Comparison of ENCODE assay signal across 18 cellular contexts in the genomic region with DNA sequence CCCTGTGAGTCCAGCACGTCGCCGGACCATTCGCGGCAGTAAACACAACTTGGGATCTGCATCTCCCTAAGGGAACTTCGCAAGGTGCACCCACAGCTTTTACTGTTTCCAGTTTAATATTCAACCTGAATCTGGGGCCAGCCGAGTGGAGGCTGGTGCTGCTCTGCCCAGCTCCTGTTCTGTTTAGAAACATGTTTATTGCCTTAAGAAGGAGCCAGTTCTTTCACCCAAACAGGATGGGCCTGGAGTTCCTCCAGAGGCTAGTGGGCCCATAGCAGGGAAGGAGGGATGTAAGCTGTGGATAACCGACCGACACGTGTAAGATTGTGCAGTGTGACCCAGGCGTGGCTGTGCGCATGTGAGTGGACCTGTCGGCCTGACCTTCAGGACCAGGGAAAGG. TPM values are rescaled to one million over a fixed set of nuclear protein-coding genes. Genes with fewer than 3 reads are reported as not detected.
DNase-seq lines count a peak whose midpoint lies in the region; ATAC-seq, FAIRE-seq and TF ChIP-seq lines count a peak whose summit lies in the region.
"Had no signal": no experiment of that assay in that cellular context is flagged by ENCODE, and none has a peak within 500 bp of the region (broad histone marks: within the 10 kb centered on the region; RNA-seq: fewer than 3 reads in every experiment).

No MANE protein-coding gene starts in this region.

- peaks cover 3% of the 10 kb centered on the region for H3K4me1 Mint-ChIP-seq in neural progenitor cell

- H3F3A ChIP-seq in neural progenitor cell (ENCODE audit: low read depth), result no peaks in the 10 kb centered on the region

- H3K27ac Mint-ChIP-seq in neural progenitor cell, result no peak overlapping the region
- H3K27ac Mint-ChIP-seq: CD4-positive, alpha-beta memory T cell had no signal

- no peaks in the 10 kb centered on the region for H3K9me3 Mint-ChIP-seq in neural progenitor cell
- H3K9me3 Mint-ChIP-seq: CD4-positive, alpha-beta memory T cell had no signal

- TF ChIP-seq POLR2A in transverse colon (IDR thresholded peaks at IDR 0.05) (no peak), GM12892 (IDR thresholded peaks at IDR 0.05; ENCODE audit: low read depth, low read length) (no peak)

- H3K9ac ChIP-seq in neural progenitor cell, result peak overlapping the region; percentile 20
- H3K9ac ChIP-seq: GM23248 had no signal

- H3K27ac ChIP-seq in RWPE1 (peak overlapping the region; percentile 8; the same call in 1 of the 2 replicates), neural progenitor cell (no peak overlapping the region), transverse colon (peak overlapping the region in 3 of 4 donors; percentile 15 to 50 (median 29))
- H3K27ac ChIP-seq: 22Rv1, A549, C4-2B, GM23248, HL-60 had no signal

- no peaks in the 10 kb centered on the region for H4K20me1 ChIP-seq in neural progenitor cell (ENCODE audit: low read depth)

- H3K27me3 ChIP-seq in neural progenitor cell, result no peaks in the 10 kb centered on the region
- H3K27me3 ChIP-seq in transverse colon, result no peaks in the 10 kb centered on the region

- no peak overlapping the region for H3K4me3 Mint-ChIP-seq in neural progenitor cell
- H3K4me3 Mint-ChIP-seq: CD4-positive, alpha-beta memory T cell had no signal

- intact Hi-C loops in transverse colon (cut with DNase I; ENCODE audit: low total_unique reads), result no loop called here

- no peak for FAIRE-seq in GM12892 (lab: Jason Lieb, UNC)
- no peak for FAIRE-seq in GM19239 (lab: Jason Lieb, UNC)
- FAIRE-seq: A549 had no signal

- H2AFZ ChIP-seq in neural progenitor cell (replicated peaks), result no peak overlapping the region
- H2AFZ ChIP-seq: GM23248 had no signal

- H3K36me3 ChIP-seq in neural progenitor cell (no peaks in the 10 kb centered on the region), transverse colon (no peaks in the 10 kb centered on the region)

- no peak overlapping the region for H3K4me3 ChIP-seq in neural progenitor cell
- no peak overlapping the region for H3K4me3 ChIP-seq in transverse colon
- H3K4me3 ChIP-seq: A549, GM23248, HAP-1 had no signal

- peaks cover 6% of the 10 kb centered on the region for H3K27me3 Mint-ChIP-seq in neural progenitor cell (ENCODE audit: insufficient read depth, low read depth)
- H3K27me3 Mint-ChIP-seq: CD4-positive, alpha-beta memory T cell had no signal

- POLR2A ChIA-PET in RWPE1 (lab: Yijun Ruan, JAX; ENCODE audit: low non-redundant PET), result no interaction called here

- H3K4me2 ChIP-seq in neural progenitor cell, result no peak overlapping the region
- H3K4me2 ChIP-seq: A549 had no signal

- in situ Hi-C loops in transverse colon (cut with MboI; ENCODE audit: low pct_ligation_motif_present in 1 of 4, low pct_unique_long_range_greater_than_20kb in 1 of 4, low sequenced_read_pairs in 3 of 4), result loop anchor here (10.0 to 25.0 kb wide), 4 partner anchors 57 to 330 kb away; a partner anchor contains a TSS

- no peaks in the 10 kb centered on the region for H3K79me2 ChIP-seq in neural progenitor cell (ENCODE audit: low read depth)

- peak; percentile 32 for ATAC-seq in left lobe of liver
- ATAC-seq: A549 had no signal

- no peak for TF ChIP-seq CTCF in RWPE1 (conservative IDR thresholded peaks at IDR 0.05; ENCODE audit: low read depth)
- no peak for TF ChIP-seq CTCF in neural progenitor cell (IDR thresholded peaks at IDR 0.05)
- TF ChIP-seq CTCF in transverse colon (IDR thresholded peaks at IDR 0.05), result no peak

- DNase-seq in RWPE1 (ENCODE audit: low spot score) (no peak), left lobe of liver (ENCODE audit: low spot score) (no peak), neural progenitor cell (ENCODE audit: low spot score) (no peak), transverse colon (peak; percentile 37), GM12892 (ENCODE audit: insufficient read length) (no peak), NCI-H2029 treated with DMSO at 0.1 percent for 48 hours (lab: John Stamatoyannopoulos, UW) (no peak), GM19239 (ENCODE audit: insufficient read length, low spot score) (no peak)
- DNase-seq: AML-193, DMS79 treated with DMSO at 0.1 percent for 48 hours, GF-D8, GM23248 had no signal

- no peak for TF ChIP-seq EP300 in transverse colon (IDR thresholded peaks at IDR 0.05; ENCODE audit: low read depth)

- WGBS in transverse colon (ENCODE audit: low coverage in 1 of 2), 2 donors, result 48 to 58% methylated on average over 6 to 13 of the region's 13 CpGs

- H3K4me1 ChIP-seq in neural progenitor cell (no peaks in the 10 kb centered on the region), transverse colon (peaks cover 0 to 21% (median 5%) of the 10 kb centered on the region in 4 donors)
- H3K4me1 ChIP-seq: HAP-1 had no signal

- CTCF ChIA-PET in RWPE1 (lab: Yijun Ruan, JAX), result no interaction called here

- H3K9me3 ChIP-seq in neural progenitor cell (ENCODE audit: low read depth) (no peaks in the 10 kb centered on the region), transverse colon (no peaks in the 10 kb centered on the region)
- H3K9me3 ChIP-seq: A549, HAP-1 had no signal

- H3K36me3 Mint-ChIP-seq in neural progenitor cell, result no peaks in the 10 kb centered on the region

RNA-seq across cellular contexts. Expression of a gene that starts 17.4 kb away (rescaled TPM):
- total RNA-seq in left lobe of liver (32.5 TPM), neural progenitor cell (ENCODE audit: low replicate concordance) (8.2 and 11.9 TPM in 2 replicates), transverse colon (10 to 100 TPM in 2 of 4 donors, 1 to 10 TPM in 2; 8.3 to 19.3 (median 11.6) TPM)
- polyA plus RNA-seq in GM12892 (2012; ENCODE audit: missing spikeins), result 2.7 TPM

RNA-seq across cellular contexts. Expression of a gene that starts 21.2 kb away (rescaled TPM):
- 3.6 TPM for total RNA-seq in left lobe of liver
- 1.7 and 3.6 TPM in 2 replicates for total RNA-seq in neural progenitor cell (ENCODE audit: low replicate concordance)
- not detected for total RNA-seq in transverse colon
- not detected for polyA plus RNA-seq in GM12892 (2012; ENCODE audit: missing spikeins)
- total RNA-seq: CD4-positive, alpha-beta memory T cell; GM23248; HT1080 had no signal
- polyA plus RNA-seq: A549; CD4-positive, alpha-beta memory T cell; GM23248 had no signal

RNA-seq across cellular contexts. Expression of a gene that starts 21.5 kb away (rescaled TPM):
- total RNA-seq in left lobe of liver, result 87.0 TPM
- total RNA-seq in neural progenitor cell (ENCODE audit: low replicate concordance), result 11.6 and 44.3 TPM in 2 replicates
- total RNA-seq in transverse colon, result 100 to 1,000 TPM; 101 to 237 (median 135) TPM
- polyA plus RNA-seq in GM12892 (2012; ENCODE audit: missing spikeins), result 15.5 TPM

RNA-seq across cellular contexts. Expression of a gene that starts 27.9 kb away (rescaled TPM):
- total RNA-seq in left lobe of liver, result 22.2 TPM
- 11.7 and 39.2 TPM in 2 replicates for total RNA-seq in neural progenitor cell (ENCODE audit: low replicate concordance)
- total RNA-seq in transverse colon, result 100 to 1,000 TPM in 1 of 4 donors, 10 to 100 TPM in 3; 30.2 to 115 (median 52.4) TPM
- 12.3 TPM for polyA plus RNA-seq in GM12892 (2012; ENCODE audit: missing spikeins)

RNA-seq across cellular contexts. Expression of a gene that starts 32.4 kb away (rescaled TPM):
- total RNA-seq in left lobe of liver (0.63 TPM), neural progenitor cell (ENCODE audit: low replicate concordance) (29.1 and 62.1 TPM in 2 replicates), transverse colon (1 to 10 TPM in 2 of 4 donors, not detected in 2; 1.4 to 2.3 TPM)
- 8.4 TPM for polyA plus RNA-seq in GM12892 (2012; ENCODE audit: missing spikeins)
